ENCODE assay signal across 9 cellular contexts in genomic region chr1:150604226-150604588, GRCh38. TPM values are rescaled to one million over a fixed set of nuclear protein-coding genes. Genes with fewer than 3 reads are reported as not detected.
DNase-seq lines count a peak whose midpoint lies in the region; ATAC-seq, FAIRE-seq and TF ChIP-seq lines count a peak whose summit lies in the region.
"Had no signal": no experiment of that assay in that cellular context is flagged by ENCODE, and none has a peak within 500 bp of the region (broad histone marks: within the 10 kb centered on the region; RNA-seq: fewer than 3 reads in every experiment).

No MANE protein-coding gene starts in this region.

- WGBS in ectodermal cell, 2 experiments: 50 to 67% methylated on average over 2 of the region's 2 CpGs
- WGBS in aorta, 2 donors: 89 to 94% methylated on average over 2 of the region's 2 CpGs

- peaks cover 21% of the 10 kb centered on the region for H3K36me3 Mint-ChIP-seq in stimulated activated naive CD8-positive, alpha-beta T cell treated with anti-CD3 and anti-CD28 coated beads, Interleukin-15, Interleukin-2, amounts not matched to agents 100 ng/mL and 50 ng/mL, for 24 hours (ENCODE audit: low read depth)
- H3K36me3 Mint-ChIP-seq in nephron (ENCODE audit: low read depth): peaks cover 23% of the 10 kb centered on the region

- no peak overlapping the region for H3K4me3 Mint-ChIP-seq in stimulated activated naive CD8-positive, alpha-beta T cell treated with anti-CD3 and anti-CD28 coated beads, Interleukin-15, Interleukin-2, amounts not matched to agents 100 ng/mL and 50 ng/mL, for 24 hours
- H3K4me3 Mint-ChIP-seq in nephron: no peak overlapping the region

- intact Hi-C loops in aorta (cut with DNase I): no loop called here

- H3K4me1 Mint-ChIP-seq in stimulated activated naive CD8-positive, alpha-beta T cell treated with anti-CD3 and anti-CD28 coated beads, Interleukin-15, Interleukin-2, amounts not matched to agents 100 ng/mL and 50 ng/mL, for 24 hours (ENCODE audit: low read depth): peaks cover 29% of the 10 kb centered on the region
- H3K4me1 Mint-ChIP-seq in nephron: peaks cover 7% of the 10 kb centered on the region

- peak overlapping the region; percentile 88 for H3K27ac Mint-ChIP-seq in stimulated activated naive CD8-positive, alpha-beta T cell treated with anti-CD3 and anti-CD28 coated beads, Interleukin-15, Interleukin-2, amounts not matched to agents 100 ng/mL and 50 ng/mL, for 24 hours
- peak overlapping the region; percentile 80 to 93 (median 88) for H3K27ac Mint-ChIP-seq in nephron

- peaks cover 10% of the 10 kb centered on the region for H3K4me1 ChIP-seq in ectodermal cell (ENCODE audit: control insufficient read depth, insufficient read depth, low read length)
- peaks cover 0 to 5% of the 10 kb centered on the region in 2 donors for H3K4me1 ChIP-seq in aorta (ENCODE audit: control insufficient read depth in 1 of 2, insufficient read depth in 2 of 2, low read length in 2 of 2)

- FAIRE-seq in D721Med (lab: Jason Lieb, UNC): no peak

- H3K36me3 ChIP-seq in ectodermal cell (ENCODE audit: control insufficient read depth, insufficient read depth, low read length) (no peaks in the 10 kb centered on the region), aorta (ENCODE audit: control insufficient read depth in 1 of 2, insufficient read depth in 2 of 2, low read length in 1 of 2) (no peaks in the 10 kb centered on the region)

- no peaks in the 10 kb centered on the region for H3K27me3 Mint-ChIP-seq in stimulated activated naive CD8-positive, alpha-beta T cell treated with anti-CD3 and anti-CD28 coated beads, Interleukin-15, Interleukin-2, amounts not matched to agents 100 ng/mL and 50 ng/mL, for 24 hours
- no peaks in the 10 kb centered on the region for H3K27me3 Mint-ChIP-seq in nephron (ENCODE audit: low read depth)

- H3K27ac ChIP-seq in ectodermal cell (ENCODE audit: insufficient read depth, low read depth, low read length, poor library complexity, severe bottlenecking): peak overlapping the region; percentile 73
- H3K27ac ChIP-seq in aorta (ENCODE audit: low read depth in 1 of 2, low read length in 2 of 2): peak overlapping the region; percentile 36 to 79

- TF ChIP-seq CTCF in nephron (IDR thresholded peaks at IDR 0.05; ENCODE audit: unreplicated experiment in 3 of 3): no peak
- TF ChIP-seq CTCF in D721Med (IDR thresholded peaks at IDR 0.05; ENCODE audit: insufficient read depth, missing control alignments): no peak

- H3K4me3 ChIP-seq in ectodermal cell (ENCODE audit: insufficient read depth, low read depth, low read length): no peak overlapping the region
- no peak overlapping the region for H3K4me3 ChIP-seq in aorta (ENCODE audit: low read length in 2 of 2)
- H3K4me3 ChIP-seq: mucosa of descending colon had no signal

- no peaks in the 10 kb centered on the region for H3K9me3 Mint-ChIP-seq in stimulated activated naive CD8-positive, alpha-beta T cell treated with anti-CD3 and anti-CD28 coated beads, Interleukin-15, Interleukin-2, amounts not matched to agents 100 ng/mL and 50 ng/mL, for 24 hours
- no peaks in the 10 kb centered on the region for H3K9me3 Mint-ChIP-seq in nephron

- no peaks in the 10 kb centered on the region for H3K9me3 ChIP-seq in ectodermal cell (ENCODE audit: control insufficient read depth, low read length)
- no peaks in the 10 kb centered on the region for H3K9me3 ChIP-seq in aorta (ENCODE audit: control insufficient read depth, low read length)
- H3K9me3 ChIP-seq: mucosa of descending colon had no signal

- no peak for DNase-seq in stimulated activated naive CD8-positive, alpha-beta T cell treated with anti-CD3 and anti-CD28 coated beads, Interleukin-15, Interleukin-2, amounts not matched to agents 100 U/mL and 50 U/mL, for 24 hours
- DNase-seq in aorta (no peak), iPS-NIHi11 (ENCODE audit: low spot score) (no peak), NCI-H1436 (lab: John Stamatoyannopoulos, UW) (no peak), D721Med (ENCODE audit: insufficient read length, low spot score) (no peak)
- DNase-seq: mucosa of descending colon had no signal

- no peaks in the 10 kb centered on the region for H3K27me3 ChIP-seq in ectodermal cell (ENCODE audit: control insufficient read depth, insufficient read depth, low read length, poor library complexity, severe bottlenecking)
- H3K27me3 ChIP-seq in aorta (ENCODE audit: control insufficient read depth in 1 of 2, insufficient read depth in 2 of 2, low read length in 1 of 2): no peaks in the 10 kb centered on the region

- no peak for ATAC-seq in stimulated activated naive CD8-positive, alpha-beta T cell treated with anti-CD3 and anti-CD28 coated beads, Interleukin-15, Interleukin-2, amounts not matched to agents 100 U/mL and 50 U/mL, for 24 hours
- ATAC-seq in aorta (ENCODE audit: low FRiP score): no peak

RNA-seq across cellular contexts. Expression of gene MCL1, which starts 24.8 kb away (rescaled TPM):
- 165 TPM for polyA plus RNA-seq in ectodermal cell (2013, experiment 1 of 4)
- 171 TPM for polyA plus RNA-seq in ectodermal cell (2013, experiment 2 of 4)
- polyA plus RNA-seq in ectodermal cell (2013, experiment 3 of 4): 114 TPM
- polyA plus RNA-seq in ectodermal cell (2013, experiment 4 of 4): 126 TPM
- 100 to 1,000 TPM; 247 to 533 TPM for total RNA-seq in aorta
- 100 to 1,000 TPM; 146 to 200 TPM for polyA plus RNA-seq in aorta

RNA-seq across cellular contexts. Expression of gene ENSA, which starts 25.2 kb away (rescaled TPM):
- polyA plus RNA-seq in ectodermal cell (2013, experiment 1 of 4): 165 TPM
- polyA plus RNA-seq in ectodermal cell (2013, experiment 2 of 4): 142 TPM
- 126 TPM for polyA plus RNA-seq in ectodermal cell (2013, experiment 3 of 4)
- 121 TPM for polyA plus RNA-seq in ectodermal cell (2013, experiment 4 of 4)
- total RNA-seq in aorta: 100 to 1,000 TPM; 129 to 178 TPM
- 100 to 1,000 TPM; 113 to 157 TPM for polyA plus RNA-seq in aorta

RNA-seq across cellular contexts. Expression of gene ADAMTSL4, which starts 55.0 kb away (rescaled TPM):
- 0.37 TPM for polyA plus RNA-seq in ectodermal cell (2013, experiment 1 of 4)
- polyA plus RNA-seq in ectodermal cell (2013, experiment 2 of 4): 0.75 TPM
- 0.64 TPM for polyA plus RNA-seq in ectodermal cell (2013, experiment 3 of 4)
- polyA plus RNA-seq in ectodermal cell (2013, experiment 4 of 4): 0.57 TPM
- 10 to 100 TPM; 94.4 to 98.0 TPM for total RNA-seq in aorta
- 10 to 100 TPM in 1 of 2 donors, 1 to 10 TPM in 1; 8.8 to 50.4 TPM for polyA plus RNA-seq in aorta
